Comparison of ENCODE assay signal across 15 cellular contexts in genomic region chr13:68056816-68057710, GRCh38.
DNase-seq lines count a peak whose midpoint lies in the region; ATAC-seq, FAIRE-seq and TF ChIP-seq lines count a peak whose summit lies in the region.
"Had no signal": no experiment of that assay in that cellular context is flagged by ENCODE, and none has a peak within 500 bp of the region (broad histone marks: within the 10 kb centered on the region; RNA-seq: fewer than 3 reads in every experiment).

No MANE protein-coding gene starts in this region.

- peak; percentile 7 for FAIRE-seq in bronchial epithelial cell (lab: Jason Lieb, UNC)

- no peaks in the 10 kb centered on the region for H3K36me3 ChIP-seq in MG63
- no peaks in the 10 kb centered on the region for H3K36me3 ChIP-seq in bronchial epithelial cell (ENCODE audit: control insufficient read depth, insufficient read depth, low read length)
- H3K36me3 ChIP-seq: heart right ventricle had no signal

- H3K27me3 ChIP-seq in MG63 (no peaks in the 10 kb centered on the region; the same call in 1 of the 2 replicates), bronchial epithelial cell (ENCODE audit: control insufficient read depth, insufficient read depth, low read length) (no peaks in the 10 kb centered on the region)
- H3K27me3 ChIP-seq: heart right ventricle had no signal

- no peak for TF ChIP-seq CTCF in bronchial epithelial cell (IDR thresholded peaks at IDR 0.05; ENCODE audit: insufficient read depth, low read length, severe bottlenecking)

- ATAC-seq in left lobe of liver (peak; percentile 89), GM19351 (IDR thresholded peaks at IDR 0.05; ENCODE audit: unreplicated experiment) (no peak)
- ATAC-seq: naive thymus-derived CD4-positive, alpha-beta T cell had no signal

- H3K4me3 ChIP-seq in MG63 (no peak overlapping the region), bronchial epithelial cell (ENCODE audit: low read depth, low read length) (no peak overlapping the region)
- H3K4me3 ChIP-seq: heart right ventricle, skin epidermis had no signal

- H3K9me3 ChIP-seq in MG63 = no peaks in the 10 kb centered on the region; the same call in 1 of the 2 replicates

- DNase-seq in DMS153 treated with DMSO at 0.1 percent for 48 hours (lab: John Stamatoyannopoulos, UW; ENCODE audit: unreplicated experiment) (peak; percentile 42), MG63 (peak; percentile 73), bronchial epithelial cell (ENCODE audit: low read depth) (peak; percentile 90), left lobe of liver (ENCODE audit: low spot score) (peak; percentile 77), NCI-H1092 (lab: John Stamatoyannopoulos, UW) (no peak), Kasumi-1 (lab: John Stamatoyannopoulos, UW) (no peak)
- no peak for DNase-seq in activated T-cell treated with anti-CD3 and anti-CD28 coated beads, Interleukin-2, amount 50 U/mL, for 48 hours
- DNase-seq: activated CD4-positive, CD25-positive, alpha-beta regulatory T cell; activated effector memory CD4-positive, alpha-beta T cell treated with Interleukin-2 at 50 U/mL for 16 hours; H9; heart right ventricle; naive thymus-derived CD4-positive, alpha-beta T cell; SHP77 treated with DMSO at 0.1 percent for 48 hours had no signal

Comparison
In these comparisons a context has a peak if more than half of its experiments do, and no peak if none do; other contexts are left out.
1. DNase-seq: peak in DMS153 treated with DMSO at 0.1 percent for 48 hours (single experiment), MG63 (single experiment), bronchial epithelial cell (single experiment) and left lobe of liver (single experiment); none in activated T-cell treated with anti-CD3 and anti-CD28 coated beads, Interleukin-2, amount 50 U/mL, for 48 hours (0 of 2), NCI-H1092 (single experiment) and Kasumi-1 (0 of 2).